Comparison of ENCODE assay signal across 8 cellular contexts in genomic region chr14:105075364-105076295, GRCh38. TPM values are rescaled to one million over a fixed set of nuclear protein-coding genes. Genes with fewer than 3 reads are reported as not detected.
DNase-seq lines count a peak whose midpoint lies in the region; ATAC-seq and TF ChIP-seq lines count a peak whose summit lies in the region.

No MANE protein-coding gene starts in this region.

- POLR2A ChIA-PET in WTC11 (lab: Charles Lee) = no interaction called here

- H3K27ac ChIP-seq in HUES6 (ENCODE audit: low read depth, low read length) = no peak overlapping the region
- H3K27ac ChIP-seq in effector memory CD4-positive, alpha-beta T cell (ENCODE audit: insufficient read depth, low read length, poor library complexity, severe bottlenecking) = no peak overlapping the region

- H3K4me3 ChIP-seq in HUES6 (ENCODE audit: low read depth, low read length) = peak overlapping the region; percentile 9; the same call in 1 of the 2 replicates
- no peak overlapping the region for H3K4me3 ChIP-seq in effector memory CD4-positive, alpha-beta T cell (ENCODE audit: insufficient read depth, low read depth, low read length, poor library complexity, severe bottlenecking)

- no peaks in the 10 kb centered on the region; the same call in 1 of the 2 replicates for H3K27me3 ChIP-seq in HUES6 (ENCODE audit: control insufficient read depth, insufficient read depth, low read length)
- H3K27me3 ChIP-seq in effector memory CD4-positive, alpha-beta T cell (replicated peaks; ENCODE audit: control insufficient read depth, insufficient read depth, low read length, poor library complexity, severe bottlenecking) = no peaks in the 10 kb centered on the region

- H3K4me1 Mint-ChIP-seq in WTC11 = 0 out of 2 replicates have a peak, but pooled peaks cover 3% of the 10 kb centered on the region

- peak; percentile 68 for ATAC-seq in WTC11
- peak; percentile 75 for ATAC-seq in left lobe of liver

- H3K9ac ChIP-seq in HUES6 (ENCODE audit: low read length) = no peak overlapping the region

- H3K36me3 ChIP-seq in HUES6 (ENCODE audit: control insufficient read depth, insufficient read depth, low read length) = no peaks in the 10 kb centered on the region
- H3K36me3 ChIP-seq in effector memory CD4-positive, alpha-beta T cell (ENCODE audit: control insufficient read depth, insufficient read depth, low read length) = no peaks in the 10 kb centered on the region

- H3K9me3 Mint-ChIP-seq in WTC11 = peaks cover 7% of the 10 kb centered on the region

- H3K4me1 ChIP-seq in HUES6 (ENCODE audit: control insufficient read depth, insufficient read depth, low read length) = peaks cover 12% of the 10 kb centered on the region
- H3K4me1 ChIP-seq in effector memory CD4-positive, alpha-beta T cell (ENCODE audit: control insufficient read depth, insufficient read depth, low read length, poor library complexity, severe bottlenecking) = peaks cover 25% of the 10 kb centered on the region

- peaks cover 5% of the 10 kb centered on the region for H3K27me3 Mint-ChIP-seq in WTC11 (ENCODE audit: low read depth)

- no peak for TF ChIP-seq CTCF in WTC11 (IDR thresholded peaks at IDR 0.05)

- peak; percentile 60 for DNase-seq in stimulated activated CD4-positive, alpha-beta T cell treated with anti-CD3 and anti-CD28 coated beads, Interleukin-15, amount 100 ng/mL, for 24 hours
- DNase-seq in stimulated activated CD4-positive, alpha-beta T cell treated with anti-CD3 and anti-CD28 coated beads, Interleukin-4, amount 100 ng/mL, for 4 hours = no peak
- DNase-seq in WTC11 (ENCODE audit: low spot score) = no peak
- peak; percentile 51 for DNase-seq in left lobe of liver (ENCODE audit: low spot score)
- no peak for DNase-seq in effector memory CD4-positive, alpha-beta T cell
- DNase-seq in SK-N-DZ (ENCODE audit: low spot score) = no peak
- DNase-seq in central memory CD4-positive, alpha-beta T cell = no peak

- H3K4me3 Mint-ChIP-seq in WTC11 = no peak overlapping the region

- no peak overlapping the region for H3K27ac Mint-ChIP-seq in WTC11

- no peaks in the 10 kb centered on the region; the same call in 1 of the 2 replicates for H3K36me3 Mint-ChIP-seq in WTC11

- H3K9me3 ChIP-seq in HUES6 (ENCODE audit: control insufficient read depth, insufficient read depth, low read depth, low read length) = peaks cover 8% of the 10 kb centered on the region
- H3K9me3 ChIP-seq in effector memory CD4-positive, alpha-beta T cell (ENCODE audit: control insufficient read depth, low read length) = no peaks in the 10 kb centered on the region

- CTCF ChIA-PET in WTC11 (lab: Charles Lee) = interaction anchor here (0.6 to 5.5 kb wide), 10 partner anchors 9 to 318 kb away, joined by 3 to 31 read pairs (median 6); partner anchors contain the start of gene JAG2

TF ChIP-seq in WTC11, 78 proteins besides CTCF, POLR2A, EP300 and RAD21 (continues in another document):
- no peak for TF ChIP-seq ETV6 (CRISPR knock-in tag; IDR thresholded peaks at IDR 0.05)
- no peak for TF ChIP-seq ZNF263 (CRISPR knock-in tag; IDR thresholded peaks at IDR 0.05; ENCODE audit: low read depth)
- TF ChIP-seq TCF7 (CRISPR knock-in tag; IDR thresholded peaks at IDR 0.05; ENCODE audit: low read depth) = no peak
- no peak for TF ChIP-seq ZNF281 (CRISPR knock-in tag; IDR thresholded peaks at IDR 0.05)
- no peak for TF ChIP-seq AR (CRISPR knock-in tag; IDR thresholded peaks at IDR 0.05)
- TF ChIP-seq ZNF671 (CRISPR knock-in tag; IDR thresholded peaks at IDR 0.05) = no peak
- TF ChIP-seq FOXK1 (CRISPR knock-in tag; IDR thresholded peaks at IDR 0.05) = no peak
- TF ChIP-seq IRF2 (CRISPR knock-in tag; IDR thresholded peaks at IDR 0.05; ENCODE audit: borderline replicate concordance, low read depth) = no peak
- TF ChIP-seq MYBL2 (CRISPR knock-in tag; IDR thresholded peaks at IDR 0.05) = no peak
- TF ChIP-seq OVOL2 (CRISPR knock-in tag; IDR thresholded peaks at IDR 0.05; ENCODE audit: borderline replicate concordance) = no peak
- no peak for TF ChIP-seq ZNF121 (CRISPR knock-in tag; IDR thresholded peaks at IDR 0.05)
- TF ChIP-seq ZNF219 (CRISPR knock-in tag; IDR thresholded peaks at IDR 0.05; ENCODE audit: borderline replicate concordance) = no peak
- no peak for TF ChIP-seq CREB1 (CRISPR knock-in tag; IDR thresholded peaks at IDR 0.05)
- TF ChIP-seq E2F1 (CRISPR knock-in tag; IDR thresholded peaks at IDR 0.05) = no peak
- TF ChIP-seq TEAD1 (CRISPR knock-in tag; IDR thresholded peaks at IDR 0.05) = no peak
- no peak for TF ChIP-seq SOX15 (CRISPR knock-in tag; IDR thresholded peaks at IDR 0.05)
- TF ChIP-seq CDX4 (CRISPR knock-in tag; IDR thresholded peaks at IDR 0.05; ENCODE audit: borderline replicate concordance) = no peak

RNA-seq across cellular contexts. Expression of gene GPR132, which starts 10.4 kb away (rescaled TPM):
- total RNA-seq in WTC11 (2021) (0.09 to 0.13 TPM in 2 of 3 replicates, not detected in the other), left lobe of liver (0.40 TPM)
- not detected in 2 replicates for polyA plus RNA-seq in SK-N-DZ (2014; cell fraction: cytosol; rRNA removed)
- polyA plus RNA-seq in SK-N-DZ (2014; cell fraction: nucleus; rRNA removed) = not detected in 2 replicates

RNA-seq across cellular contexts. Expression of gene CDCA4, which starts 54.7 kb away (rescaled TPM):
- total RNA-seq in WTC11 (2021) (55.9 to 63.3 TPM (median 58.3 TPM) in 3 replicates), left lobe of liver (1.4 TPM)
- 41.8 and 41.9 TPM in 2 replicates for polyA plus RNA-seq in SK-N-DZ (2014; cell fraction: cytosol; rRNA removed)
- polyA plus RNA-seq in SK-N-DZ (2014; cell fraction: nucleus; rRNA removed) = 26.1 and 27.9 TPM in 2 replicates

Comparison
In these comparisons a context has a peak if more than half of its experiments do, and no peak if none do; other contexts are left out.
1. DNase-seq: peak in stimulated activated CD4-positive, alpha-beta T cell treated with anti-CD3 and anti-CD28 coated beads, Interleukin-15, amount 100 ng/mL, for 24 hours (single experiment) and left lobe of liver (single experiment); none in stimulated activated CD4-positive, alpha-beta T cell treated with anti-CD3 and anti-CD28 coated beads, Interleukin-4, amount 100 ng/mL, for 4 hours (0 of 2), WTC11 (single experiment), effector memory CD4-positive, alpha-beta T cell (0 of 3), SK-N-DZ (single experiment) and central memory CD4-positive, alpha-beta T cell (single experiment).
2. RNA of gene CDCA4, which starts 54.7 kb away (total RNA-seq): 55.9 to 63.3 TPM in WTC11; 1.4 TPM in left lobe of liver (single experiment); every median in the first group is over 10 times any median in the second.